26 cellular contexts compared by ENCODE assay signal in the genomic region with DNA sequence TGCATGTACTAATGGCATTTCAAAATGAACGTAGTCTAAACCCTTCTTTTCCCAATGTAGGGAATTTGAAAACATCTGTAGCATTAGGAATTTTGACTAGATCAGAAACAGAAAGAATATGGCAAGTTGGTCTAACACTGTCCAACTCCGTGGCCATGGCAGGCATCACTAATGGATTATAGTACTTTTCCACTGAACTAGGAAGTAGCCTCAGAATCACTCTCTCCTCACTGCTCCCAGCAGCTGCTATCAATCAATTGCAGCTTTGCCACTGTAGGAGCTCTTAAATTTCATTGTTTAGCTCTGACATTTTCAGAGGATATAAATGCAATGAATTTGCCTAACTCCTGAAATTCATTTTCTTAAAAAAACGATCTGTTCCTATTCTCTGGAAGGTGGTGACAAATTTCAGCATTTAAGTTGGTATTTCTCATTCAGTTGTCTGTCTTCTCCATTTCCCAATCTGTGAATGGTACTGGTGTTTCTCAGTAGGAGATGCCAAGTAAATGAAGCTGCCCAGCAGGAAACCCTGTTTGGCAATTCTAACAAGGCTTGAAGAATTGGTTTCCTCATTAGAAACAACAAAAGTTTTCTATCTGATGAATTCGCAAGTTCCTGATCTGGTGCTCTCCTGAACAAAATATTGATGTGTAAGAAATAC.
DNase-seq lines count a peak whose midpoint lies in the region; ATAC-seq, FAIRE-seq and TF ChIP-seq lines count a peak whose summit lies in the region.
"Had no signal": no experiment of that assay in that cellular context is flagged by ENCODE, and none has a peak within 500 bp of the region (broad histone marks: within the 10 kb centered on the region; RNA-seq: fewer than 3 reads in every experiment).

No MANE protein-coding gene starts in this region.

- no peak overlapping the region for H3K27ac Mint-ChIP-seq in endodermal cell
- peak overlapping the region; percentile 84 for H3K27ac Mint-ChIP-seq in nephron progenitor cell
- H3K27ac Mint-ChIP-seq in activated naive CD8-positive, alpha-beta T cell treated with anti-CD3 and anti-CD28 coated beads, Interleukin-2, amount 50 U/mL, for 24 hours = no peak overlapping the region
- no peak overlapping the region for H3K27ac Mint-ChIP-seq in CD14-positive monocyte
- H3K27ac Mint-ChIP-seq: activated CD8-positive, alpha-beta memory T cell treated with anti-CD3 and anti-CD28 coated beads, Interleukin-2, amount 10 ng/mL, durations not matched to agents 7 days and 5 days; CD4-positive, CD25-positive, alpha-beta regulatory T cell; mesothelial cell of epicardium; natural killer cell treated with Interleukin-12 subunit alpha and Interleukin-12 subunit beta and Interleukin-15 and Interleukin-18, amount 100 ng/mL, for 72 hours; progenitor cell of endocrine pancreas; stimulated activated naive CD8-positive, alpha-beta T cell treated with anti-CD3 and anti-CD28 coated beads, Interleukin-15, amount 100 ng/mL, for 72 hours had no signal

- H3K27me3 ChIP-seq in endodermal cell (ENCODE audit: control insufficient read depth, insufficient read depth, low read length, poor library complexity, severe bottlenecking) = no peaks in the 10 kb centered on the region
- H3K27me3 ChIP-seq: foreskin keratinocyte, tibial nerve had no signal

- no peaks in the 10 kb centered on the region for H3K9me3 ChIP-seq in endodermal cell (ENCODE audit: control insufficient read depth, low read length)
- H3K9me3 ChIP-seq: left ventricle myocardium inferior, tibial nerve had no signal

- H3K27me3 Mint-ChIP-seq in endodermal cell (ENCODE audit: insufficient read depth) = peaks cover 38% of the 10 kb centered on the region
- peaks cover 7% of the 10 kb centered on the region for H3K27me3 Mint-ChIP-seq in nephron progenitor cell (ENCODE audit: low read depth, poor library complexity)
- peaks cover 12% of the 10 kb centered on the region for H3K27me3 Mint-ChIP-seq in activated naive CD8-positive, alpha-beta T cell treated with anti-CD3 and anti-CD28 coated beads, Interleukin-2, amount 50 U/mL, for 24 hours
- H3K27me3 Mint-ChIP-seq in CD14-positive monocyte (ENCODE audit: low read depth in 3 of 3) = peaks cover 0 to 2% (median 2%) of the 10 kb centered on the region in 3 donors

- FAIRE-seq in D721Med (lab: Jason Lieb, UNC) = peak; percentile 29

- H3K4me1 ChIP-seq in endodermal cell (ENCODE audit: control insufficient read depth, insufficient read depth, low read length) = peaks cover 11% of the 10 kb centered on the region
- H3K4me1 ChIP-seq: foreskin keratinocyte, left ventricle myocardium inferior, tibial nerve had no signal

- no peak overlapping the region for H3K4me3 Mint-ChIP-seq in endodermal cell
- no peak overlapping the region for H3K4me3 Mint-ChIP-seq in nephron progenitor cell
- H3K4me3 Mint-ChIP-seq in activated naive CD8-positive, alpha-beta T cell treated with anti-CD3 and anti-CD28 coated beads, Interleukin-2, amount 50 U/mL, for 24 hours = no peak overlapping the region
- H3K4me3 Mint-ChIP-seq in CD14-positive monocyte = no peak overlapping the region
- H3K4me3 Mint-ChIP-seq: activated CD8-positive, alpha-beta memory T cell treated with anti-CD3 and anti-CD28 coated beads, Interleukin-2, amount 10 ng/mL, durations not matched to agents 7 days and 5 days; CD4-positive, CD25-positive, alpha-beta regulatory T cell; mesothelial cell of epicardium; natural killer cell treated with Interleukin-12 subunit alpha and Interleukin-12 subunit beta and Interleukin-15 and Interleukin-18, amount 100 ng/mL, for 72 hours; stimulated activated naive CD8-positive, alpha-beta T cell treated with anti-CD3 and anti-CD28 coated beads, Interleukin-15, amount 100 ng/mL, for 72 hours had no signal

- 47 to 52% methylated on average over 3 to 4 of the region's 4 CpGs for WGBS in endodermal cell (ENCODE audit: insufficient coverage in 1 of 2, insufficient read length in 1 of 2), 2 experiments

- no peak for ATAC-seq in activated naive CD8-positive, alpha-beta T cell treated with anti-CD3 and anti-CD28 coated beads, Interleukin-2, amount 50 U/mL, for 24 hours
- no peak for ATAC-seq in esophagus mucosa
- ATAC-seq in GM18858 (IDR thresholded peaks at IDR 0.05; ENCODE audit: unreplicated experiment) = no peak
- ATAC-seq: activated CD8-positive, alpha-beta memory T cell treated with anti-CD3 and anti-CD28 coated beads, Interleukin-2, amount 10 ng/mL, durations not matched to agents 7 days and 5 days; foreskin keratinocyte; natural killer cell treated with Interleukin-12 subunit alpha and Interleukin-12 subunit beta and Interleukin-15 and Interleukin-18, amount 100 ng/mL, for 72 hours; stimulated activated naive CD8-positive, alpha-beta T cell treated with anti-CD3 and anti-CD28 coated beads, Interleukin-15, amount 100 ng/mL, for 72 hours had no signal

- H3K36me3 Mint-ChIP-seq in endodermal cell (ENCODE audit: low read depth) = no peaks in the 10 kb centered on the region
- H3K36me3 Mint-ChIP-seq in nephron progenitor cell (ENCODE audit: low read depth) = no peaks in the 10 kb centered on the region
- H3K36me3 Mint-ChIP-seq in activated naive CD8-positive, alpha-beta T cell treated with anti-CD3 and anti-CD28 coated beads, Interleukin-2, amount 50 U/mL, for 24 hours (ENCODE audit: low read depth) = no peaks in the 10 kb centered on the region
- peaks cover 7 to 8% of the 10 kb centered on the region in 2 donors for H3K36me3 Mint-ChIP-seq in CD14-positive monocyte
- H3K36me3 Mint-ChIP-seq: activated CD8-positive, alpha-beta memory T cell treated with anti-CD3 and anti-CD28 coated beads, Interleukin-2, amount 10 ng/mL, durations not matched to agents 7 days and 5 days; CD4-positive, CD25-positive, alpha-beta regulatory T cell; mesothelial cell of epicardium; natural killer cell treated with Interleukin-12 subunit alpha and Interleukin-12 subunit beta and Interleukin-15 and Interleukin-18, amount 100 ng/mL, for 72 hours had no signal

- H3K9ac ChIP-seq in endodermal cell (ENCODE audit: extremely low read depth, low read length, poor library complexity, severe bottlenecking) = no peak overlapping the region

- intact Hi-C loops in CD14-positive monocyte (cut with micrococcal nuclease) = no loop called here

- no peak for DNase-seq in D721Med (ENCODE audit: insufficient read length, low spot score)
- DNase-seq in NCI-H69 (lab: John Stamatoyannopoulos, UW) = peak; percentile 73
- peak; percentile 66 for DNase-seq in endodermal cell
- DNase-seq in nephron progenitor cell = no peak
- no peak for DNase-seq in activated naive CD8-positive, alpha-beta T cell treated with anti-CD3 and anti-CD28 coated beads, Interleukin-2, amount 50 U/mL, for 24 hours
- DNase-seq in CD14-positive monocyte (ENCODE audit: low spot score) = no peak
- DNase-seq: activated CD4-positive, alpha-beta T cell treated with anti-CD3 and anti-CD28 coated beads, Interleukin-2, amount 50 U/mL, for 1 hour; activated CD8-positive, alpha-beta memory T cell treated with anti-CD3 and anti-CD28 coated beads, Interleukin-2, amount 10 ng/mL, durations not matched to agents 7 days and 5 days; activated naive CD4-positive, alpha-beta T cell treated with anti-CD3 and anti-CD28 coated beads, Interleukin-2, amount 50 U/mL, for 16 hours; aorta; CD4-positive, CD25-positive, alpha-beta regulatory T cell; foreskin keratinocyte; KG1; left ventricle myocardium inferior; NCI-H1436 treated with DMSO at 0.1 percent for 48 hours; NCI-H2171; stimulated activated naive CD8-positive, alpha-beta T cell treated with anti-CD3 and anti-CD28 coated beads, Interleukin-15, amount 100 ng/mL, for 72 hours; WERI-Rb-1 had no signal

- H3K4me1 Mint-ChIP-seq in endodermal cell (peaks cover 30% of the 10 kb centered on the region), nephron progenitor cell (peaks cover 35% of the 10 kb centered on the region), CD14-positive monocyte (peaks cover 17% of the 10 kb centered on the region)
- no peaks in the 10 kb centered on the region for H3K4me1 Mint-ChIP-seq in activated naive CD8-positive, alpha-beta T cell treated with anti-CD3 and anti-CD28 coated beads, Interleukin-2, amount 50 U/mL, for 24 hours
- H3K4me1 Mint-ChIP-seq: activated CD8-positive, alpha-beta memory T cell treated with anti-CD3 and anti-CD28 coated beads, Interleukin-2, amount 10 ng/mL, durations not matched to agents 7 days and 5 days; CD4-positive, CD25-positive, alpha-beta regulatory T cell; mesothelial cell of epicardium; stimulated activated naive CD8-positive, alpha-beta T cell treated with anti-CD3 and anti-CD28 coated beads, Interleukin-15, amount 100 ng/mL, for 72 hours had no signal

- H3K27ac ChIP-seq in endodermal cell (ENCODE audit: low read depth, low read length) = no peak overlapping the region
- H3K27ac ChIP-seq: foreskin keratinocyte, left ventricle myocardium inferior, RWPE1, SK-N-MC, tibial nerve, WERI-Rb-1 had no signal

- H3K4me3 ChIP-seq in endodermal cell (ENCODE audit: low read length) = no peak overlapping the region
- H3K4me3 ChIP-seq: left ventricle myocardium inferior, SK-N-MC, tibial nerve had no signal

- H3K36me3 ChIP-seq in endodermal cell (ENCODE audit: control insufficient read depth, insufficient read depth, low read length) = no peaks in the 10 kb centered on the region
- H3K36me3 ChIP-seq: left ventricle myocardium inferior, tibial nerve, WERI-Rb-1 had no signal

- TF ChIP-seq CTCF in D721Med (IDR thresholded peaks at IDR 0.05; ENCODE audit: insufficient read depth, missing control alignments) (no peak), endodermal cell (conservative IDR thresholded peaks at IDR 0.05) (no peak), nephron progenitor cell (IDR thresholded peaks at IDR 0.05) (no peak), CD14-positive monocyte (IDR thresholded peaks at IDR 0.05) (no peak)

- H3K9me3 Mint-ChIP-seq in endodermal cell (no peaks in the 10 kb centered on the region), nephron progenitor cell (peaks cover 8% of the 10 kb centered on the region), CD14-positive monocyte (peaks cover 0 to 6% (median 0%) of the 10 kb centered on the region in 7 donors)
- no peaks in the 10 kb centered on the region for H3K9me3 Mint-ChIP-seq in activated naive CD8-positive, alpha-beta T cell treated with anti-CD3 and anti-CD28 coated beads, Interleukin-2, amount 50 U/mL, for 24 hours
- H3K9me3 Mint-ChIP-seq: mesothelial cell of epicardium; natural killer cell treated with Interleukin-12 subunit alpha and Interleukin-12 subunit beta and Interleukin-15 and Interleukin-18, amount 100 ng/mL, for 72 hours; stimulated activated naive CD8-positive, alpha-beta T cell treated with anti-CD3 and anti-CD28 coated beads, Interleukin-15, amount 100 ng/mL, for 72 hours had no signal

Comparison
In these comparisons a context has a peak if more than half of its experiments do, and no peak if none do; other contexts are left out.
1. DNase-seq: peak in NCI-H69 (single experiment) and endodermal cell (single experiment); none in D721Med (single experiment), nephron progenitor cell (single experiment), activated naive CD8-positive, alpha-beta T cell treated with anti-CD3 and anti-CD28 coated beads, Interleukin-2, amount 50 U/mL, for 24 hours (single experiment) and CD14-positive monocyte (single experiment).